1 cellular context compared by ENCODE assay signal in genomic region chr16:9977333-9977897, GRCh38.
TF ChIP-seq lines count a peak whose summit lies in the region.

No MANE protein-coding gene starts in this region.

TF ChIP-seq in GM12878, 131 proteins besides CTCF, POLR2A, EP300 and RAD21 (continued from another document):
- TF ChIP-seq BHLHE40 (IDR thresholded peaks at IDR 0.05; ENCODE audit: borderline replicate concordance in 1 of 2, low read depth in 2 of 2, low read length in 1 of 2) (peak in 1 of 2 experiments; percentile 76; a peak in 2 of 4 replicates), PAX8 (IDR thresholded peaks at IDR 0.05) (peak; percentile 75; the same call in 1 of the 2 replicates), CREB1 (IDR thresholded peaks at IDR 0.05; ENCODE audit: low read depth) (no peak), TCF12 (IDR thresholded peaks at IDR 0.05; ENCODE audit: low read depth, low read length) (no peak), BMI1 (IDR thresholded peaks at IDR 0.05; ENCODE audit: borderline replicate concordance) (no peak), BCL11A (IDR thresholded peaks at IDR 0.05; ENCODE audit: low read depth, low read length) (0 out of 2 replicates have a peak, but pooled peaks have one; percentile 25), TBL1XR1 (IDR thresholded peaks at IDR 0.05; ENCODE audit: low read depth, low read length) (no peak)
